26 cellular contexts compared by ENCODE assay signal in genomic region chr11:106426696-106427095, GRCh38.
"Had no signal": no experiment of that assay in that cellular context is flagged by ENCODE, and none has a peak within 500 bp of the region (broad histone marks: within the 10 kb centered on the region; RNA-seq: fewer than 3 reads in every experiment).

No MANE protein-coding gene starts in this region.

- H3K27me3 ChIP-seq: Peyer's patch had no signal

- H3K4me3 Mint-ChIP-seq: activated CD4-positive, alpha-beta memory T cell treated with anti-CD3 and anti-CD28 coated beads, Interleukin-2, amount 10 ng/mL, durations not matched to agents 7 days and 5 days; activated CD4-positive, alpha-beta T cell treated with anti-CD3 and anti-CD28 coated beads for 36 hours; activated naive CD4-positive, alpha-beta T cell treated with anti-CD3 and anti-CD28 coated beads for 36 hours; activated naive CD8-positive, alpha-beta T cell; activated T-helper 17 cell treated with anti-CD3 and anti-CD28 coated beads, Interleukin-2, amount 50 U/mL, for 72 hours; brain had no signal

- H3K27ac Mint-ChIP-seq: activated CD4-positive, alpha-beta memory T cell treated with anti-CD3 and anti-CD28 coated beads, Interleukin-2, amount 10 ng/mL, durations not matched to agents 7 days and 5 days; activated CD4-positive, alpha-beta T cell treated with anti-CD3 and anti-CD28 coated beads for 36 hours; activated naive CD4-positive, alpha-beta T cell treated with anti-CD3 and anti-CD28 coated beads for 36 hours; activated naive CD8-positive, alpha-beta T cell; activated T-helper 17 cell treated with anti-CD3 and anti-CD28 coated beads, Interleukin-2, amount 50 U/mL, for 72 hours; brain had no signal

- H3K36me3 Mint-ChIP-seq: activated naive CD8-positive, alpha-beta T cell; brain had no signal

- H3K9me3 Mint-ChIP-seq: activated CD4-positive, alpha-beta memory T cell treated with anti-CD3 and anti-CD28 coated beads, Interleukin-2, amount 10 ng/mL, durations not matched to agents 7 days and 5 days; activated naive CD4-positive, alpha-beta T cell treated with anti-CD3 and anti-CD28 coated beads for 36 hours; activated T-helper 17 cell treated with anti-CD3 and anti-CD28 coated beads, Interleukin-2, amount 50 U/mL, for 72 hours; brain had no signal

- H3K4me1 Mint-ChIP-seq: activated CD4-positive, alpha-beta memory T cell treated with anti-CD3 and anti-CD28 coated beads, Interleukin-2, amount 10 ng/mL, durations not matched to agents 7 days and 5 days; activated CD4-positive, alpha-beta T cell treated with anti-CD3 and anti-CD28 coated beads for 36 hours; activated T-helper 17 cell treated with anti-CD3 and anti-CD28 coated beads, Interleukin-2, amount 50 U/mL, for 72 hours had no signal

- H3K27me3 Mint-ChIP-seq: activated CD4-positive, alpha-beta memory T cell treated with anti-CD3 and anti-CD28 coated beads, Interleukin-2, amount 10 ng/mL, durations not matched to agents 7 days and 5 days; activated CD4-positive, alpha-beta T cell treated with anti-CD3 and anti-CD28 coated beads for 36 hours; activated naive CD8-positive, alpha-beta T cell; activated T-helper 17 cell treated with anti-CD3 and anti-CD28 coated beads, Interleukin-2, amount 50 U/mL, for 72 hours; brain had no signal

- ATAC-seq: activated CD4-positive, alpha-beta T cell treated with anti-CD3 and anti-CD28 coated beads for 36 hours; activated T-helper 17 cell treated with anti-CD3 and anti-CD28 coated beads, Interleukin-2, amount 50 U/mL, for 72 hours had no signal

- H3K27ac ChIP-seq: KMS-11, Peyer's patch, SK-N-MC, WERI-Rb-1 had no signal

- H3K9me3 ChIP-seq: Peyer's patch had no signal

- H3K4me1 ChIP-seq: Peyer's patch had no signal

- DNase-seq: activated CD4-positive, alpha-beta memory T cell treated with anti-CD3 and anti-CD28 coated beads, Interleukin-2, amount 10 ng/mL, durations not matched to agents 7 days and 5 days; activated CD4-positive, alpha-beta T cell treated with anti-CD3 and anti-CD28 coated beads for 36 hours; activated CD4-positive, alpha-beta T cell treated with anti-CD3 and anti-CD28 coated beads, Interleukin-2, amount 50 U/mL, for 1 hour; activated gamma-delta T cell; activated naive CD4-positive, alpha-beta T cell treated with anti-CD3 and anti-CD28 coated beads for 36 hours; activated T-cell treated with anti-CD3 and anti-CD28 coated beads for 4 hours; activated T-cell treated with anti-CD3 and anti-CD28 coated beads, Interleukin-2, amount 50 U/mL, for 48 hours; amygdala; cerebellar nuclear complex; NCI-H1105 treated with DMSO at 0.1 percent for 48 hours; NCI-H1436 treated with DMSO at 0.1 percent for 48 hours; NCI-H187 treated with DMSO at 0.1 percent for 48 hours; NCI-H2081 treated with DMSO at 0.1 percent for 48 hours; NCI-H2171; NCI-H2227 treated with DMSO at 0.1 percent for 48 hours; NCI-H526 treated with DMSO at 0.1 percent for 48 hours; NCI-H82; Peyer's patch; SIG-M5; T-helper 1 cell; WERI-Rb-1 had no signal
